Comparison of ENCODE assay signal across 2 cellular contexts in genomic region chr1:212039622-212040021, GRCh38.
TF ChIP-seq lines count a peak whose summit lies in the region.

No MANE protein-coding gene starts in this region.

TF ChIP-seq in A549, 52 proteins besides CTCF, POLR2A, EP300 and RAD21:
- TF ChIP-seq POLR2AphosphoS2 (conservative IDR thresholded peaks at IDR 0.05; ENCODE audit: low read length) (no peak), MAZ (IDR thresholded peaks at IDR 0.05; ENCODE audit: borderline replicate concordance, low read depth, low read length) (no peak), BCL3 (IDR thresholded peaks at IDR 0.05) (no peak), RCOR1 (IDR thresholded peaks at IDR 0.05; ENCODE audit: low read depth, low read length) (no peak), MYC (IDR thresholded peaks at IDR 0.05; ENCODE audit: borderline replicate concordance, low read length) (no peak), ZFP36 (IDR thresholded peaks at IDR 0.05; ENCODE audit: borderline replicate concordance, partially characterized antibody) (no peak), HOXB5 (CRISPR knock-in tag; IDR thresholded peaks at IDR 0.05) (no peak), ZC3H11A (IDR thresholded peaks at IDR 0.05) (no peak), CHD2 (IDR thresholded peaks at IDR 0.05; ENCODE audit: low read length, partially characterized antibody) (no peak), CBX8 (IDR thresholded peaks at IDR 0.05) (no peak), NPAS2 (CRISPR knock-in tag; IDR thresholded peaks at IDR 0.05; ENCODE audit: borderline replicate concordance) (no peak), REST (IDR thresholded peaks at IDR 0.05) (no peak), TFCP2L1 (CRISPR knock-in tag; IDR thresholded peaks at IDR 0.05) (no peak), ELK1 (IDR thresholded peaks at IDR 0.05; ENCODE audit: low read depth, low read length) (no peak), MAFK (IDR thresholded peaks at IDR 0.05; ENCODE audit: partially characterized antibody) (no peak), FOSL2 (IDR thresholded peaks at IDR 0.05) (no peak), FOSL2 (CRISPR knock-in tag; IDR thresholded peaks at IDR 0.05) (no peak), HEYL (CRISPR knock-in tag; IDR thresholded peaks at IDR 0.05) (no peak), HOXB13 (CRISPR knock-in tag; IDR thresholded peaks at IDR 0.05; ENCODE audit: low read depth) (no peak), ZNF302 (CRISPR knock-in tag; IDR thresholded peaks at IDR 0.05) (no peak)

TF ChIP-seq in GM12878, 131 proteins besides CTCF, POLR2A, EP300 and RAD21:
- no peak for TF ChIP-seq ZNF687 (IDR thresholded peaks at IDR 0.05)
- no peak for TF ChIP-seq ZBTB33 (IDR thresholded peaks at IDR 0.05)
- no peak for TF ChIP-seq EZH2 (IDR thresholded peaks at IDR 0.05; ENCODE audit: borderline replicate concordance, control insufficient read depth, low read depth, low read length)
- TF ChIP-seq MYC (IDR thresholded peaks at IDR 0.05; ENCODE audit: insufficient read depth, insufficient read length, insufficient replicate concordance, low read length, severe bottlenecking), result no peak
- TF ChIP-seq MYB (IDR thresholded peaks at IDR 0.05; ENCODE audit: borderline replicate concordance, low read depth, low read length), result no peak
- no peak for TF ChIP-seq HDAC2 (IDR thresholded peaks at IDR 0.05)
- TF ChIP-seq ASH2L (IDR thresholded peaks at IDR 0.05; ENCODE audit: borderline replicate concordance, low read depth), result no peak
- TF ChIP-seq ZNF24 (IDR thresholded peaks at IDR 0.05), result no peak
- no peak for TF ChIP-seq SREBF1 (IDR thresholded peaks at IDR 0.05; ENCODE audit: low read length)
- no peak for TF ChIP-seq ELK1 (IDR thresholded peaks at IDR 0.05; ENCODE audit: low read depth, low read length)
- no peak for TF ChIP-seq YBX1 (IDR thresholded peaks at IDR 0.05)
- TF ChIP-seq HCFC1 (IDR thresholded peaks at IDR 0.05; ENCODE audit: low read length), result no peak
- no peak for TF ChIP-seq FOXK2 (IDR thresholded peaks at IDR 0.05)
- TF ChIP-seq ZNF384 (IDR thresholded peaks at IDR 0.05; ENCODE audit: borderline replicate concordance, low read depth, low read length), result no peak
- TF ChIP-seq PML (IDR thresholded peaks at IDR 0.05; ENCODE audit: low read length), result no peak
- TF ChIP-seq CHD2 (IDR thresholded peaks at IDR 0.05; ENCODE audit: borderline replicate concordance, low read depth, low read length), result no peak
- TF ChIP-seq NFIC (IDR thresholded peaks at IDR 0.05; ENCODE audit: low read depth, low read length), result no peak
- no peak for TF ChIP-seq BCL3 (IDR thresholded peaks at IDR 0.05; ENCODE audit: borderline replicate concordance, insufficient read depth, low read depth, low read length, poor library complexity, severe bottlenecking)
- TF ChIP-seq KLF5 (IDR thresholded peaks at IDR 0.05; ENCODE audit: partially characterized antibody), result no peak
- TF ChIP-seq CHD1 (IDR thresholded peaks at IDR 0.05; ENCODE audit: low read depth, low read length), result no peak
